Comparison of ENCODE assay signal across 8 cellular contexts in genomic region chr16:85369741-85370528, GRCh38.
DNase-seq lines count a peak whose midpoint lies in the region; ATAC-seq and TF ChIP-seq lines count a peak whose summit lies in the region.

No MANE protein-coding gene starts in this region.

- H4K8ac ChIP-seq in mesendoderm (ENCODE audit: low read depth, low read length), result no peak overlapping the region

- TF ChIP-seq CTCF in CD4-positive, alpha-beta T cell (IDR thresholded peaks at IDR 0.05), result peak; percentile 77
- peak; percentile 53 for TF ChIP-seq CTCF in HL-60 (IDR thresholded peaks at IDR 0.05; ENCODE audit: insufficient read depth, low read length)
- peak; percentile 80 for TF ChIP-seq CTCF in choroid plexus epithelial cell (conservative IDR thresholded peaks at IDR 0.05; ENCODE audit: low read depth, low read length)

- H2BK15ac ChIP-seq in mesendoderm (replicated peaks; ENCODE audit: low read depth), result no peak overlapping the region

- ATAC-seq in CD4-positive, alpha-beta T cell (ENCODE audit: poor library complexity), result peak; percentile 59
- ATAC-seq in stimulated activated naive B cell treated with anti-CD40 and anti-IgM and Interleukin-4, amounts not matched to agents 10 μg/mL and 1 μg/mL and 100 μg/mL, for 72 hours (replicated peaks), result peak; percentile 57 to 66
- ATAC-seq in HG03571 (IDR thresholded peaks at IDR 0.05; ENCODE audit: unreplicated experiment), result no peak

- H3K9me3 Mint-ChIP-seq in CD4-positive, alpha-beta T cell, result no peaks in the 10 kb centered on the region
- H3K9me3 Mint-ChIP-seq in stimulated activated naive B cell treated with anti-CD40 and anti-IgM and Interleukin-4, amounts not matched to agents 10 μg/mL and 1 μg/mL and 100 μg/mL, for 72 hours, result no peaks in the 10 kb centered on the region

- H3K27ac ChIP-seq in CD4-positive, alpha-beta T cell (ENCODE audit: low read depth, low read length), result no peak overlapping the region
- no peak overlapping the region for H3K27ac ChIP-seq in HL-60 (replicated peaks)
- H3K27ac ChIP-seq in mesendoderm (ENCODE audit: low read depth, low read length), result no peak overlapping the region

- H3K36me3 Mint-ChIP-seq in CD4-positive, alpha-beta T cell (ENCODE audit: low read depth), result no peaks in the 10 kb centered on the region
- H3K36me3 Mint-ChIP-seq in stimulated activated naive B cell treated with anti-CD40 and anti-IgM and Interleukin-4, amounts not matched to agents 10 μg/mL and 1 μg/mL and 100 μg/mL, for 72 hours, result no peaks in the 10 kb centered on the region

- H3K23ac ChIP-seq in mesendoderm (ENCODE audit: low read length), result no peak overlapping the region

- H3K79me1 ChIP-seq in mesendoderm (ENCODE audit: low read length), result peaks cover 3% of the 10 kb centered on the region

- WGBS in mesendoderm (ENCODE audit: extremely low coverage, insufficient coverage, low lambda C conversion rate), result no CpG with 5 or more reads among the region's 20 CpGs

- H3K18ac ChIP-seq in mesendoderm (ENCODE audit: low read length), result no peak overlapping the region

- no peak overlapping the region for H3K4me2 ChIP-seq in mesendoderm (ENCODE audit: low read length)

- H3K27me3 Mint-ChIP-seq in CD4-positive, alpha-beta T cell, result no peaks in the 10 kb centered on the region
- peaks cover 21 to 24% of the 10 kb centered on the region in 2 donors for H3K27me3 Mint-ChIP-seq in stimulated activated naive B cell treated with anti-CD40 and anti-IgM and Interleukin-4, amounts not matched to agents 10 μg/mL and 1 μg/mL and 100 μg/mL, for 72 hours

- H3K27me3 ChIP-seq in CD4-positive, alpha-beta T cell (ENCODE audit: control insufficient read depth, insufficient read depth, low read length), result no peaks in the 10 kb centered on the region
- H3K27me3 ChIP-seq in HL-60 (ENCODE audit: insufficient read depth, poor library complexity, severe bottlenecking) (peaks cover 2% of the 10 kb centered on the region), mesendoderm (ENCODE audit: insufficient read depth, low read length, poor library complexity) (no peaks in the 10 kb centered on the region)

- H3K4me3 ChIP-seq in HL-60 (replicated peaks; ENCODE audit: insufficient read depth, low read length) (no peak overlapping the region), choroid plexus epithelial cell (ENCODE audit: low read depth, low read length) (no peak overlapping the region), mesendoderm (ENCODE audit: low read length) (no peak overlapping the region)

- H3K36me3 ChIP-seq in mesendoderm (ENCODE audit: control insufficient read depth, insufficient read depth, low read length), result no peaks in the 10 kb centered on the region

- peak; percentile 16 to 59 (median 32) for DNase-seq in CD4-positive, alpha-beta T cell
- DNase-seq in HL-60 (ENCODE audit: low read depth in 1 of 2, low spot score in 1 of 2), result peak in 1 of 2 experiments; percentile 25
- peak; percentile 19 for DNase-seq in activated CD4-positive, alpha-beta T cell treated with anti-CD3 and anti-CD28 coated beads for 1 hour
- DNase-seq in choroid plexus epithelial cell (ENCODE audit: low read depth), result peak; percentile 47
- DNase-seq in mesendoderm, result peak; percentile 47
- DNase-seq in stimulated activated naive B cell treated with anti-CD40 and anti-IgM and Interleukin-4, amounts not matched to agents 10 μg/mL and 1 μg/mL and 100 μg/mL, for 72 hours, result peak; percentile 18
- no peak for DNase-seq in NCI-H774 (lab: John Stamatoyannopoulos, UW)

- no peak overlapping the region for H3K4ac ChIP-seq in mesendoderm (ENCODE audit: low read depth, low read length)

- H3K4me3 Mint-ChIP-seq in CD4-positive, alpha-beta T cell, result no peak overlapping the region
- no peak overlapping the region for H3K4me3 Mint-ChIP-seq in stimulated activated naive B cell treated with anti-CD40 and anti-IgM and Interleukin-4, amounts not matched to agents 10 μg/mL and 1 μg/mL and 100 μg/mL, for 72 hours

- no peak overlapping the region for H2BK120ac ChIP-seq in mesendoderm (ENCODE audit: low read depth, low read length)

- POLR2A ChIA-PET in CD4-positive, alpha-beta T cell (lab: Charles Lee), result no interaction called here

- intact Hi-C loops in CD4-positive, alpha-beta T cell (cut with DNase I, micrococcal nuclease), result loop anchor here (1.0 to 2.0 kb wide), 2 partner anchors 240 to 347 kb away; no protein-coding TSS in a partner anchor

- H2AK5ac ChIP-seq in mesendoderm (ENCODE audit: low read length), result no peak overlapping the region

- no peak overlapping the region for H3K9ac ChIP-seq in mesendoderm (ENCODE audit: low read length)

- no peak overlapping the region for H3K27ac Mint-ChIP-seq in CD4-positive, alpha-beta T cell
- H3K27ac Mint-ChIP-seq in stimulated activated naive B cell treated with anti-CD40 and anti-IgM and Interleukin-4, amounts not matched to agents 10 μg/mL and 1 μg/mL and 100 μg/mL, for 72 hours, result no peak overlapping the region

- CTCF ChIA-PET in CD4-positive, alpha-beta T cell (lab: Charles Lee), result interaction anchor here (1.0 kb wide), 1 partner anchor 24 kb away, joined by 3 read pairs; no protein-coding TSS in a partner anchor

- H3K9me3 ChIP-seq in CD4-positive, alpha-beta T cell (ENCODE audit: control insufficient read depth, low read length), result no peaks in the 10 kb centered on the region

- no peak overlapping the region for H2BK5ac ChIP-seq in mesendoderm (ENCODE audit: low read length)

- no peak overlapping the region for H3K56ac ChIP-seq in mesendoderm (ENCODE audit: low read length)

- no peaks in the 10 kb centered on the region for H3K4me1 Mint-ChIP-seq in CD4-positive, alpha-beta T cell (ENCODE audit: low read depth)
- H3K4me1 Mint-ChIP-seq in stimulated activated naive B cell treated with anti-CD40 and anti-IgM and Interleukin-4, amounts not matched to agents 10 μg/mL and 1 μg/mL and 100 μg/mL, for 72 hours, result peaks cover 0 to 2% of the 10 kb centered on the region in 2 donors

- H3K4me1 ChIP-seq in mesendoderm (ENCODE audit: control insufficient read depth, low read depth, low read length), result peaks cover 9% of the 10 kb centered on the region

- H3K79me2 ChIP-seq in mesendoderm (ENCODE audit: control insufficient read depth, insufficient read depth, low read length), result no peaks in the 10 kb centered on the region

- H4K5ac ChIP-seq in mesendoderm (ENCODE audit: low read length), result no peak overlapping the region
